ENCODE assay signal across 10 cellular contexts in genomic region chr19:2081873-2082810, GRCh38. TPM values are rescaled to one million over a fixed set of nuclear protein-coding genes. Genes with fewer than 3 reads are reported as not detected.
DNase-seq lines count a peak whose midpoint lies in the region; ATAC-seq, FAIRE-seq and TF ChIP-seq lines count a peak whose summit lies in the region.
"Had no signal": no experiment of that assay in that cellular context is flagged by ENCODE, and none has a peak within 500 bp of the region (broad histone marks: within the 10 kb centered on the region; RNA-seq: fewer than 3 reads in every experiment).

No MANE protein-coding gene starts in this region.

- H3K27me3 Mint-ChIP-seq in glutamatergic neuron (ENCODE audit: unreplicated experiment), result peaks cover 2% of the 10 kb centered on the region

- no peaks in the 10 kb centered on the region for H3K36me3 Mint-ChIP-seq in glutamatergic neuron (ENCODE audit: unreplicated experiment)

- peaks cover 77% of the 10 kb centered on the region for H3K36me3 ChIP-seq in RWPE2 (ENCODE audit: low read depth)
- peaks cover 47 to 56% of the 10 kb centered on the region in 2 donors for H3K36me3 ChIP-seq in ascending aorta

- H3K9me3 Mint-ChIP-seq in glutamatergic neuron (ENCODE audit: unreplicated experiment), result peaks cover 2% of the 10 kb centered on the region

- H3K27ac Mint-ChIP-seq in glutamatergic neuron (ENCODE audit: unreplicated experiment), result no peak overlapping the region

- H3K4me1 ChIP-seq in RWPE2 (ENCODE audit: insufficient read depth, poor library complexity, severe bottlenecking) (peaks cover 29% of the 10 kb centered on the region), ascending aorta (no peaks in the 10 kb centered on the region)

- DNase-seq in GM18507 (ENCODE audit: extremely low spot score, insufficient read length, low read depth), result no peak
- no peak for DNase-seq in RWPE2 (ENCODE audit: low spot score)
- no peak for DNase-seq in ascending aorta (ENCODE audit: low spot score in 2 of 2)
- no peak for DNase-seq in NCI-H526 (lab: John Stamatoyannopoulos, UW)
- DNase-seq in glutamatergic neuron, result no peak
- DNase-seq in midbrain (lab: John Stamatoyannopoulos, UW), result no peak
- DNase-seq: dermis blood vessel endothelial cell had no signal

- H3K27ac ChIP-seq in RWPE2 (ENCODE audit: poor library complexity, severe bottlenecking) (peak overlapping the region; percentile 47), ascending aorta (peak overlapping the region; percentile 1 to 26), skin epidermis (peak overlapping the region in 18 of 21 experiments; percentile 2 to 97 (median 80))
- H3K27ac ChIP-seq: SK-N-MC had no signal

- H3K4me3 Mint-ChIP-seq in glutamatergic neuron (ENCODE audit: unreplicated experiment), result no peak overlapping the region

- H3K9me3 ChIP-seq in RWPE2 (ENCODE audit: severe bottlenecking), result no peaks in the 10 kb centered on the region
- H3K9me3 ChIP-seq in ascending aorta, result no peaks in the 10 kb centered on the region

- H3K27me3 ChIP-seq in RWPE2 (ENCODE audit: insufficient read depth, poor library complexity, severe bottlenecking) (no peaks in the 10 kb centered on the region), ascending aorta (no peaks in the 10 kb centered on the region)

- intact Hi-C loops in ascending aorta (cut with DNase I), result no loop called here

- H3K4me3 ChIP-seq in RWPE2 (ENCODE audit: severe bottlenecking) (no peak overlapping the region), ascending aorta (no peak overlapping the region), skin epidermis (peak overlapping the region; percentile 11 to 50 (median 43))
- H3K4me3 ChIP-seq: SK-N-MC had no signal

- FAIRE-seq in GM18507 (lab: Jason Lieb, UNC), result peak; percentile 94

- H3K4me1 Mint-ChIP-seq in glutamatergic neuron (ENCODE audit: low read depth, unreplicated experiment), result no peaks in the 10 kb centered on the region

- ATAC-seq in RWPE2 (ENCODE audit: low read depth) (no peak), GM21515 (IDR thresholded peaks at IDR 0.05; ENCODE audit: unreplicated experiment) (no peak)

- TF ChIP-seq CTCF in RWPE2 (IDR thresholded peaks at IDR 0.05; ENCODE audit: poor library complexity, severe bottlenecking) (no peak), ascending aorta (IDR thresholded peaks at IDR 0.05) (no peak), glutamatergic neuron (IDR thresholded peaks at IDR 0.05; ENCODE audit: partially characterized antibody, unreplicated experiment) (no peak)

RNA-seq across cellular contexts. Expression of gene MOB3A, which starts 14.0 kb away (rescaled TPM):
- total RNA-seq in ascending aorta, result 44.4 TPM
- 66.0 TPM for total RNA-seq in glutamatergic neuron (ENCODE audit: unreplicated experiment)

RNA-seq across cellular contexts. Expression of gene IZUMO4, which starts 14.6 kb away (rescaled TPM):
- total RNA-seq in ascending aorta, result not detected
- 10.6 TPM for total RNA-seq in glutamatergic neuron (ENCODE audit: unreplicated experiment)

RNA-seq across cellular contexts. Expression of gene MKNK2, which starts 31.1 kb away (rescaled TPM):
- 228 TPM for total RNA-seq in ascending aorta
- 149 TPM for total RNA-seq in glutamatergic neuron (ENCODE audit: unreplicated experiment)

Comparison
In these comparisons a context has a peak if more than half of its experiments do, and no peak if none do; other contexts are left out.
1. H3K27ac ChIP-seq: peak in every context shown above with its lines; median percentile 80 in skin epidermis; 47 in RWPE2; 14 in ascending aorta.
2. H3K4me3 ChIP-seq: peak in skin epidermis (7 of 7); none in RWPE2 (single experiment) and ascending aorta (0 of 2).
3. RNA of gene IZUMO4, which starts 14.6 kb away (total RNA-seq): 10.6 TPM in glutamatergic neuron (single experiment); not detected in ascending aorta (single experiment); every median in the first group is over 10 times any median in the second.